Comparison of ENCODE assay signal across 23 cellular contexts in the genomic region with DNA sequence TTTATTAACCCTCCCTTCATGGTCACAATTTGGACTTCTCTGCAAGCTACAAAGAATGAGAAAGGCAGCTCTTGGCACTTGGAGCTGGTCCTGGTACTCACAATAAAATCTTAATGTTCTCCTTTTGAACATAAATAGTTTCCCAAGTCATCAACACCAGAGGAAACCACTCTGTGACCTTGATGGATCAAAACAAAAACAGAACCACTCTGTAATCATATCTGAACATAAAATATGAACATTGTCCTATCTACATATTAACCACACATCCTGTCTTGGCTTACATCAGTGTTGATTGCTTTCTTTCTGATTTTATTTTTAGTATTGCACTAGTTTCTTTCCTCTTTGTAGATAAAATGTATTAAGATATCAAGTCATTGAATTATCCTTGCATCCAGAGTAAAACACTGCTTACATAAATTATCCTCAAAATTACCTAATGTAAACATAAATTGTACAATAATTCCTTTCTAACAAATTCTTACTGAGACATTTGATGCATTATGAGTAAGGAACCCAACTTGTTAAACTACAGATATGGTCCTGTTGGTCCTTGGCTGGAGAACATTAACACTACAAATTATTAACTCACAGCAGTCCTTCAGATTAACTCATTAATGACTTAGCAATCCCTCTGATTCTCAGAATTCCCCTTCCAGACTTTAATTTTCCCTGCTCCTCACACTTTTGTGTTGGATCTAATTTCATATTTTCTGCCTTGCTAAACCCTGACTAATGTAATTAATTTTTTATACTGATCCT.
"Had no signal": no experiment of that assay in that cellular context is flagged by ENCODE, and none has a peak within 500 bp of the region (broad histone marks: within the 10 kb centered on the region; RNA-seq: fewer than 3 reads in every experiment).

No MANE protein-coding gene starts in this region.

- H3K36me3 ChIP-seq: ascending aorta, MG63, WERI-Rb-1 had no signal

- H3K4me1 ChIP-seq: ascending aorta, body of pancreas had no signal

- DNase-seq: activated CD4-positive, alpha-beta T cell treated with anti-CD3 and anti-CD28 coated beads for 36 hours; activated CD4-positive, alpha-beta T cell treated with anti-CD3 and anti-CD28 coated beads, Interleukin-2, amount 50 U/mL, for 1 hour; activated CD8-positive, alpha-beta memory T cell treated with anti-CD3 and anti-CD28 coated beads, Interleukin-2, amount 50 U/mL, for 4 hours; activated CD8-positive, alpha-beta T cell treated with anti-CD3 and anti-CD28 coated beads for 36 hours; activated naive CD4-positive, alpha-beta T cell treated with anti-CD3 and anti-CD28 coated beads, Interleukin-2, amount 50 U/mL, for 16 hours; activated naive CD8-positive, alpha-beta T cell treated with anti-CD3 and anti-CD28 coated beads, Interleukin-2, amount 10 ng/mL, durations not matched to agents 7 days and 5 days; activated T-cell treated with anti-CD3 and anti-CD28 coated beads, Interleukin-2, amount 50 U/mL, for 72 hours; amniotic stem cell; body of pancreas; central memory CD4-positive, alpha-beta T cell; MG63; NCI-H1105; NCI-H1436; NCI-H1694 treated with DMSO at 0.1 percent for 48 hours; NCI-H2029 treated with DMSO at 0.1 percent for 48 hours; NCI-H510A treated with DMSO at 0.1 percent for 48 hours; PC-9; SHP77 treated with DMSO at 0.1 percent for 48 hours; T-helper 17 cell; T-helper 9 cell; WERI-Rb-1 had no signal

- H3K9me3 ChIP-seq: body of pancreas, MG63 had no signal

- FAIRE-seq: bronchial epithelial cell had no signal

- ATAC-seq: activated CD4-positive, alpha-beta T cell treated with anti-CD3 and anti-CD28 coated beads for 36 hours; activated CD8-positive, alpha-beta T cell treated with anti-CD3 and anti-CD28 coated beads for 36 hours; activated T-cell treated with anti-CD3 and anti-CD28 coated beads, Interleukin-2, amount 50 U/mL, for 72 hours; body of pancreas; T-helper 17 cell had no signal

- H3K27me3 ChIP-seq: ascending aorta, body of pancreas, MG63 had no signal

- H2AFZ ChIP-seq: PC-9 had no signal

- H3K4me3 ChIP-seq: ascending aorta, body of pancreas, MG63, PC-9 had no signal

- H3K27ac ChIP-seq: ascending aorta, body of pancreas, PC-9, WERI-Rb-1 had no signal

- H3K4me2 ChIP-seq: PC-9 had no signal
